1 cellular context compared by ENCODE assay signal in the genomic region with DNA sequence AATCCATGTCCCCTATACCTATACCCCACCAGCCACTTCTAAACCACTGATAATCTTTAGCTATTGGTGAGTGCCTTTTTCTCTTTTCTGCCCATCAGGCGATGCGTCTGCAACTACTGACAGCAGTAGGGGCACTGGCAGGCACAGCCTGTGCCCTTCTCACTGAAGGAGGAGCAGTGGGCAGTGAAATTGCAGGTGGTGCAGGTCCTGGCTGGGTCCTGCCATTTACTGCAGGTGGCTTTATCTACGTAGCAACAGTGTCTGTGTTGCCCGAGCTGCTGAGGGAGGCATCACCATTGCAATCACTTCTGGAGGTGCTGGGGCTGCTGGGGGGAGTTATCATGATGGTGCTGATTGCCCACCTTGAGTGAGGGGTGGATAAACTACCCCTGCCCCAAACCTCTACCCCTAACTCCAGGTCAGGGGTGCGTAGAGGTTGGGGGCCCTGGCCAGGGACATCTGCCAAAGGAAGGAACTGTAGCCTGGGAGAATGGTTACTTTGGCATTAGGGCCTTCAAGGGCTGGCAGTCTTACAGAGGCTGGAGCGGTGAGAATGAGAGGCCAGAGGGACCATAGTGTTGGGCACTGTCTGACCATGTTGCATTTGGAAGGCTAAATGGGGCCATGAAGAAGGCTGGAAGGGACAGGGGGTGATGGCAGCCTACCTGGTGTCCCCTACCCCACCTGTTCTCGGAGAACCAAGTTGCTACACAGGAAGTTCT.
TF ChIP-seq lines count a peak whose summit lies in the region.

No MANE protein-coding gene starts in this region.

TF ChIP-seq in neural cell, 6 proteins besides CTCF, POLR2A, EP300 and RAD21 (continued from another document):
- TF ChIP-seq, protein P1, sequence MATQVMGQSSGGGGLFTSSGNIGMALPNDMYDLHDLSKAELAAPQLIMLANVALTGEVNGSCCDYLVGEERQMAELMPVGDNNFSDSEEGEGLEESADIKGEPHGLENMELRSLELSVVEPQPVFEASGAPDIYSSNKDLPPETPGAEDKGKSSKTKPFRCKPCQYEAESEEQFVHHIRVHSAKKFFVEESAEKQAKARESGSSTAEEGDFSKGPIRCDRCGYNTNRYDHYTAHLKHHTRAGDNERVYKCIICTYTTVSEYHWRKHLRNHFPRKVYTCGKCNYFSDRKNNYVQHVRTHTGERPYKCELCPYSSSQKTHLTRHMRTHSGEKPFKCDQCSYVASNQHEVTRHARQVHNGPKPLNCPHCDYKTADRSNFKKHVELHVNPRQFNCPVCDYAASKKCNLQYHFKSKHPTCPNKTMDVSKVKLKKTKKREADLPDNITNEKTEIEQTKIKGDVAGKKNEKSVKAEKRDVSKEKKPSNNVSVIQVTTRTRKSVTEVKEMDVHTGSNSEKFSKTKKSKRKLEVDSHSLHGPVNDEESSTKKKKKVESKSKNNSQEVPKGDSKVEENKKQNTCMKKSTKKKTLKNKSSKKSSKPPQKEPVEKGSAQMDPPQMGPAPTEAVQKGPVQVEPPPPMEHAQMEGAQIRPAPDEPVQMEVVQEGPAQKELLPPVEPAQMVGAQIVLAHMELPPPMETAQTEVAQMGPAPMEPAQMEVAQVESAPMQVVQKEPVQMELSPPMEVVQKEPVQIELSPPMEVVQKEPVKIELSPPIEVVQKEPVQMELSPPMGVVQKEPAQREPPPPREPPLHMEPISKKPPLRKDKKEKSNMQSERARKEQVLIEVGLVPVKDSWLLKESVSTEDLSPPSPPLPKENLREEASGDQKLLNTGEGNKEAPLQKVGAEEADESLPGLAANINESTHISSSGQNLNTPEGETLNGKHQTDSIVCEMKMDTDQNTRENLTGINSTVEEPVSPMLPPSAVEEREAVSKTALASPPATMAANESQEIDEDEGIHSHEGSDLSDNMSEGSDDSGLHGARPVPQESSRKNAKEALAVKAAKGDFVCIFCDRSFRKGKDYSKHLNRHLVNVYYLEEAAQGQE (IDR thresholded peaks at IDR 0.05; ENCODE audit: borderline replicate concordance), result no peak
